Comparison of ENCODE assay signal across 1 cellular context in genomic region chr5:134964359-134965270, GRCh38.
TF ChIP-seq lines count a peak whose summit lies in the region.

No MANE protein-coding gene starts in this region.

TF ChIP-seq in HepG2, 621 proteins besides CTCF, POLR2A, EP300 and RAD21 (continued from another document and continues in another):
- TF ChIP-seq AHDC1 (CRISPR knock-in tag; IDR thresholded peaks at IDR 0.05; ENCODE audit: borderline replicate concordance), result peak; percentile 41; the same call in 1 of the 2 replicates
- no peak for TF ChIP-seq U2AF2 (IDR thresholded peaks at IDR 0.05; ENCODE audit: low read depth, low read length)
- no peak for TF ChIP-seq PRDM15 (CRISPR knock-in tag; IDR thresholded peaks at IDR 0.05)
- TF ChIP-seq ZFP36L1 (CRISPR knock-in tag; IDR thresholded peaks at IDR 0.05), result no peak
- TF ChIP-seq ISX (CRISPR knock-in tag; conservative IDR thresholded peaks at IDR 0.05), result no peak
- no peak for TF ChIP-seq ZBTB21 (CRISPR knock-in tag; IDR thresholded peaks at IDR 0.05)
- no peak for TF ChIP-seq NFYB (CRISPR knock-in tag; IDR thresholded peaks at IDR 0.05)
- no peak for TF ChIP-seq ZNF44 (CRISPR knock-in tag; IDR thresholded peaks at IDR 0.05)
- TF ChIP-seq SMAD1 (CRISPR knock-in tag; IDR thresholded peaks at IDR 0.05; ENCODE audit: borderline replicate concordance, low read depth), result no peak
- no peak for TF ChIP-seq RFXANK (CRISPR knock-in tag; IDR thresholded peaks at IDR 0.05)
- TF ChIP-seq PAXIP1 (CRISPR knock-in tag; conservative IDR thresholded peaks at IDR 0.05), result peak; percentile 52
- TF ChIP-seq SALL1 (CRISPR knock-in tag; IDR thresholded peaks at IDR 0.05), result no peak
- TF ChIP-seq LBX2 (CRISPR knock-in tag; IDR thresholded peaks at IDR 0.05; ENCODE audit: borderline replicate concordance), result no peak
- no peak for TF ChIP-seq ZNF543 (CRISPR knock-in tag; IDR thresholded peaks at IDR 0.05)
- TF ChIP-seq SRF (IDR thresholded peaks at IDR 0.05; ENCODE audit: low read depth, low read length), result no peak
- TF ChIP-seq ZNF777 (CRISPR knock-in tag; IDR thresholded peaks at IDR 0.05), result no peak
- no peak for TF ChIP-seq ZSCAN12 (CRISPR knock-in tag; IDR thresholded peaks at IDR 0.05)
- no peak for TF ChIP-seq ZNF883 (CRISPR knock-in tag; IDR thresholded peaks at IDR 0.05; ENCODE audit: not compliant biosample characterization)
- no peak for TF ChIP-seq SRSF9 (IDR thresholded peaks at IDR 0.05; ENCODE audit: borderline replicate concordance, insufficient read depth, low read depth, low read length, poor library complexity, severe bottlenecking)
- no peak for TF ChIP-seq NCOA1 (CRISPR knock-in tag; IDR thresholded peaks at IDR 0.05)
- no peak for TF ChIP-seq NFKBIZ (CRISPR knock-in tag; IDR thresholded peaks at IDR 0.05)
- TF ChIP-seq ZNF12 (CRISPR knock-in tag; IDR thresholded peaks at IDR 0.05), result no peak
- TF ChIP-seq BHLHE40 (IDR thresholded peaks at IDR 0.05; ENCODE audit: low read length), result peak; percentile 85
- TF ChIP-seq ESRRA (CRISPR knock-in tag; IDR thresholded peaks at IDR 0.05; ENCODE audit: low read depth), result peak; percentile 61; the same call in 1 of the 2 replicates
- peak; percentile 48; the same call in 1 of the 2 replicates for TF ChIP-seq ZNF430 (CRISPR knock-in tag; IDR thresholded peaks at IDR 0.05)
- TF ChIP-seq NPAS2 (CRISPR knock-in tag; IDR thresholded peaks at IDR 0.05; ENCODE audit: borderline replicate concordance), result no peak
- no peak for TF ChIP-seq ZNF530 (CRISPR knock-in tag; IDR thresholded peaks at IDR 0.05; ENCODE audit: low read depth)
- no peak for TF ChIP-seq ZC3H4 (CRISPR knock-in tag; IDR thresholded peaks at IDR 0.05; ENCODE audit: borderline replicate concordance)
- TF ChIP-seq THAP11 (CRISPR knock-in tag; IDR thresholded peaks at IDR 0.05), result no peak
- no peak for TF ChIP-seq MBNL3 (CRISPR knock-in tag; conservative IDR thresholded peaks at IDR 0.05)
- no peak for TF ChIP-seq ZNF580 (CRISPR knock-in tag; IDR thresholded peaks at IDR 0.05; ENCODE audit: borderline replicate concordance, low read depth)
- TF ChIP-seq ZNF720 (CRISPR knock-in tag; IDR thresholded peaks at IDR 0.05), result no peak
- TF ChIP-seq TCF7L2 (IDR thresholded peaks at IDR 0.05; ENCODE audit: low read depth, low read length), result peak; percentile 95
- TF ChIP-seq ZHX2 (IDR thresholded peaks at IDR 0.05; ENCODE audit: low read depth), result no peak
- TF ChIP-seq ZHX2 (CRISPR knock-in tag; IDR thresholded peaks at IDR 0.05; ENCODE audit: borderline replicate concordance), result no peak
- no peak for TF ChIP-seq FOXK1 (CRISPR knock-in tag; IDR thresholded peaks at IDR 0.05; ENCODE audit: borderline replicate concordance, low read depth)
- TF ChIP-seq ZNF552 (CRISPR knock-in tag; IDR thresholded peaks at IDR 0.05; ENCODE audit: borderline replicate concordance), result no peak
- TF ChIP-seq GTF3A (CRISPR knock-in tag; conservative IDR thresholded peaks at IDR 0.05), result no peak
- TF ChIP-seq ZFX (CRISPR knock-in tag; IDR thresholded peaks at IDR 0.05; ENCODE audit: low read depth), result 0 out of 2 replicates have a peak, but pooled peaks have one; percentile 18
- peak; percentile 71 for TF ChIP-seq NCOA2 (CRISPR knock-in tag; IDR thresholded peaks at IDR 0.05)
- TF ChIP-seq ZNF556 (CRISPR knock-in tag; IDR thresholded peaks at IDR 0.05; ENCODE audit: borderline replicate concordance), result no peak
- no peak for TF ChIP-seq ATF6 (CRISPR knock-in tag; conservative IDR thresholded peaks at IDR 0.05)
- no peak for TF ChIP-seq ZNF329 (CRISPR knock-in tag; IDR thresholded peaks at IDR 0.05; ENCODE audit: low read depth)
- no peak for TF ChIP-seq SMYD3 (CRISPR knock-in tag; IDR thresholded peaks at IDR 0.05)
- TF ChIP-seq ARNT2 (CRISPR knock-in tag; IDR thresholded peaks at IDR 0.05; ENCODE audit: low read depth), result no peak
